Comparison of ENCODE assay signal across 7 cellular contexts in the genomic region with DNA sequence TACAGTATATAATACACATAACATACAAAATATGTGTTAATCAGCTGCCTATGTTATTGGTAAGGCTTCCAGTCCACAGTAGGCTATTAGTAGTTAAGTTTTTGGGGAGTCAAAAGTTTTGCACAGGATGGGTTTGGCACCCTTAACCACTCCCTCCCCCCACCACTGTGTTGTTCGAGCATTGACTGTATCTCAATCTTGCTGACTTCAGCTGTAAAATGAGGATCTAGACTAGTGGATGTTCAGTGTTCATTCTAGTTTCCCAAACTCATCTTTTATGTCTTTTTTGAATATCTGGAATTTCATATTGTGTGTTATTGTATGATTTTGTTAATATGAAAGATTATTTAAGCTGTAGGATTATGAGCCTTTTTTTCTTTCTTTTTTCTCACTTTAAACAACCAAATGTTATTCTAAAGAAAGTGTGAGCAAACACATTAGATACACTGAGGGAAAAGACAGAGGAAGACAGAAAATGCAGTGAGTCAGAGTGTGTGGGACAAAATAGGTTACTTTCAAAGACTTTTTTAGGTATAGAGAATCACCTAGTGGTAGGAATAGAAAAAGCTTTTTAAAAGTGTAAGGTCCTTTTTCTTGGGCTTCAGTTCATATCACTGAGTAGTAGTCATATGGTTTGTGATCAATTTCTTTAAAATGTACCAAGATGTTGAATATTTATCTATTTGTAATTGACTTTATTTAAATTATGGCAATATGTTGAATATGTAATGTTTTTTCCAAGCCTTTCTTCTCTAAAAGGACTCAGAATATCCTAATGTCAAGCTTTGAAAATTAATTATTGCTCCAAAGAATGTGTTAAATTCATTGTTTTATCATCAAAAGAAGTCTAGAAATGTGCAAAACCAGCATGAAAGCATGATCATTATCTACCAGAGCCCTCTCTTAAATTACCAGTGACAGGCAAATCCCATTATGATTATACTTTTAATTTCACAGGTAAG. TPM values are rescaled to one million over a fixed set of nuclear protein-coding genes. Genes with fewer than 3 reads are reported as not detected.
DNase-seq lines count a peak whose midpoint lies in the region; ATAC-seq and TF ChIP-seq lines count a peak whose summit lies in the region.

No MANE protein-coding gene starts in this region.

- no peaks in the 10 kb centered on the region for H3K4me1 ChIP-seq in HEK293 (ENCODE audit: control insufficient read depth, insufficient read depth, low read length)

- H3K9me3 Mint-ChIP-seq in activated CD8-positive, alpha-beta T cell treated with anti-CD3 and anti-CD28 coated beads, Interleukin-2, amount 10 ng/mL, durations not matched to agents 7 days and 5 days (ENCODE audit: insufficient read depth): no peaks in the 10 kb centered on the region
- H3K9me3 Mint-ChIP-seq in type B pancreatic cell: no peaks in the 10 kb centered on the region

- H3K36me3 ChIP-seq in HEK293 (ENCODE audit: control insufficient read depth in 2 of 2, insufficient read depth in 1 of 2, low read length in 2 of 2): no peaks in the 10 kb centered on the region

- no peak overlapping the region for H3K27ac ChIP-seq in HEK293 (ENCODE audit: extremely low read depth, low read depth, low read length)

- peaks cover 11% of the 10 kb centered on the region for H3K27me3 Mint-ChIP-seq in activated CD8-positive, alpha-beta T cell treated with anti-CD3 and anti-CD28 coated beads, Interleukin-2, amount 10 ng/mL, durations not matched to agents 7 days and 5 days (ENCODE audit: low read depth)
- H3K27me3 Mint-ChIP-seq in type B pancreatic cell: no peaks in the 10 kb centered on the region

- no peak overlapping the region for H3K4me3 ChIP-seq in HEK293 (ENCODE audit: low read depth, low read length)

- ATAC-seq in activated CD8-positive, alpha-beta T cell treated with anti-CD3 and anti-CD28 coated beads, Interleukin-2, amount 10 ng/mL, durations not matched to agents 7 days and 5 days: peak; percentile 33

- TF ChIP-seq CTCF in GM12873 (IDR thresholded peaks at IDR 0.05; ENCODE audit: insufficient read depth, low read depth, low read length, missing control alignments): peak; percentile 64
- peak; percentile 56; the same call in 1 of the 2 replicates for TF ChIP-seq CTCF in HEK293 (tag by site-specific recombination; IDR thresholded peaks at IDR 0.05)
- TF ChIP-seq CTCF in type B pancreatic cell (conservative IDR thresholded peaks at IDR 0.05): peak; percentile 79

- peak; percentile 6 for DNase-seq in NCI-H1417 treated with DMSO at 0.1 percent for 48 hours (lab: John Stamatoyannopoulos, UW)
- no peak for DNase-seq in activated CD8-positive, alpha-beta T cell treated with anti-CD3 and anti-CD28 coated beads, Interleukin-2, amount 10 ng/mL, durations not matched to agents 7 days and 5 days
- DNase-seq in iPS-NIHi7 (ENCODE audit: extremely low spot score): peak; percentile 54
- DNase-seq in type B pancreatic cell (ENCODE audit: extremely low spot score, unreplicated experiment): no peak
- no peak for DNase-seq in effector CD8-positive, alpha-beta T cell (lab: John Stamatoyannopoulos, UW)

- no peaks in the 10 kb centered on the region for H3K4me1 Mint-ChIP-seq in activated CD8-positive, alpha-beta T cell treated with anti-CD3 and anti-CD28 coated beads, Interleukin-2, amount 10 ng/mL, durations not matched to agents 7 days and 5 days (ENCODE audit: low read depth)
- no peaks in the 10 kb centered on the region for H3K4me1 Mint-ChIP-seq in type B pancreatic cell (ENCODE audit: unreplicated experiment)

- H3K36me3 Mint-ChIP-seq in activated CD8-positive, alpha-beta T cell treated with anti-CD3 and anti-CD28 coated beads, Interleukin-2, amount 10 ng/mL, durations not matched to agents 7 days and 5 days (ENCODE audit: low read depth): no peaks in the 10 kb centered on the region
- no peaks in the 10 kb centered on the region for H3K36me3 Mint-ChIP-seq in type B pancreatic cell

- H3K4me3 Mint-ChIP-seq in activated CD8-positive, alpha-beta T cell treated with anti-CD3 and anti-CD28 coated beads, Interleukin-2, amount 10 ng/mL, durations not matched to agents 7 days and 5 days: no peak overlapping the region
- no peak overlapping the region for H3K4me3 Mint-ChIP-seq in type B pancreatic cell

- CTCF ChIA-PET in HEK293 (lab: Yijun Ruan, JAX): interaction anchor here (0.6 to 19.1 kb wide), 49 partner anchors 8 to 1182 kb away, joined by 3 to 404 read pairs (median 4); no protein-coding TSS in a partner anchor
- CTCF ChIA-PET in activated CD8-positive, alpha-beta T cell treated with anti-CD3 and anti-CD28 coated beads, Interleukin-2, amount 10 ng/mL, durations not matched to agents 7 days and 5 days (lab: Charles Lee): interaction anchor here (0.6 to 12.0 kb wide), 17 partner anchors 9 to 371 kb away, joined by 3 to 235 read pairs (median 5); no protein-coding TSS in a partner anchor

- no peak overlapping the region for H3K27ac Mint-ChIP-seq in activated CD8-positive, alpha-beta T cell treated with anti-CD3 and anti-CD28 coated beads, Interleukin-2, amount 10 ng/mL, durations not matched to agents 7 days and 5 days
- no peak overlapping the region for H3K27ac Mint-ChIP-seq in type B pancreatic cell

- no peaks in the 10 kb centered on the region for H3K9me3 ChIP-seq in HEK293 (ENCODE audit: control insufficient read depth, insufficient read depth, low read depth, low read length)

- POLR2A ChIA-PET in HEK293 (lab: Yijun Ruan, JAX): interaction anchor here (2.0 kb wide), 1 partner anchor 34 kb away, joined by 5 read pairs; the partner anchor contains the start of gene PTPN14
- POLR2A ChIA-PET in activated CD8-positive, alpha-beta T cell treated with anti-CD3 and anti-CD28 coated beads, Interleukin-2, amount 10 ng/mL, durations not matched to agents 7 days and 5 days (lab: Charles Lee): no interaction called here

TF ChIP-seq in HEK293, 187 proteins besides CTCF, POLR2A, EP300 and RAD21 (continues in another document):
- no peak for TF ChIP-seq ZNF354C (tag by site-specific recombination; IDR thresholded peaks at IDR 0.05; ENCODE audit: borderline replicate concordance, low read depth)
- peak; percentile 61; the same call in 1 of the 2 replicates for TF ChIP-seq PRDM1 (tag by site-specific recombination; IDR thresholded peaks at IDR 0.05)
- no peak for TF ChIP-seq ZNF391 (tag by site-specific recombination; IDR thresholded peaks at IDR 0.05; ENCODE audit: borderline replicate concordance, low read depth)
- peak; percentile 99 for TF ChIP-seq ZNF654 (tag by site-specific recombination; IDR thresholded peaks at IDR 0.05; ENCODE audit: low read depth)
- TF ChIP-seq, protein P1, sequence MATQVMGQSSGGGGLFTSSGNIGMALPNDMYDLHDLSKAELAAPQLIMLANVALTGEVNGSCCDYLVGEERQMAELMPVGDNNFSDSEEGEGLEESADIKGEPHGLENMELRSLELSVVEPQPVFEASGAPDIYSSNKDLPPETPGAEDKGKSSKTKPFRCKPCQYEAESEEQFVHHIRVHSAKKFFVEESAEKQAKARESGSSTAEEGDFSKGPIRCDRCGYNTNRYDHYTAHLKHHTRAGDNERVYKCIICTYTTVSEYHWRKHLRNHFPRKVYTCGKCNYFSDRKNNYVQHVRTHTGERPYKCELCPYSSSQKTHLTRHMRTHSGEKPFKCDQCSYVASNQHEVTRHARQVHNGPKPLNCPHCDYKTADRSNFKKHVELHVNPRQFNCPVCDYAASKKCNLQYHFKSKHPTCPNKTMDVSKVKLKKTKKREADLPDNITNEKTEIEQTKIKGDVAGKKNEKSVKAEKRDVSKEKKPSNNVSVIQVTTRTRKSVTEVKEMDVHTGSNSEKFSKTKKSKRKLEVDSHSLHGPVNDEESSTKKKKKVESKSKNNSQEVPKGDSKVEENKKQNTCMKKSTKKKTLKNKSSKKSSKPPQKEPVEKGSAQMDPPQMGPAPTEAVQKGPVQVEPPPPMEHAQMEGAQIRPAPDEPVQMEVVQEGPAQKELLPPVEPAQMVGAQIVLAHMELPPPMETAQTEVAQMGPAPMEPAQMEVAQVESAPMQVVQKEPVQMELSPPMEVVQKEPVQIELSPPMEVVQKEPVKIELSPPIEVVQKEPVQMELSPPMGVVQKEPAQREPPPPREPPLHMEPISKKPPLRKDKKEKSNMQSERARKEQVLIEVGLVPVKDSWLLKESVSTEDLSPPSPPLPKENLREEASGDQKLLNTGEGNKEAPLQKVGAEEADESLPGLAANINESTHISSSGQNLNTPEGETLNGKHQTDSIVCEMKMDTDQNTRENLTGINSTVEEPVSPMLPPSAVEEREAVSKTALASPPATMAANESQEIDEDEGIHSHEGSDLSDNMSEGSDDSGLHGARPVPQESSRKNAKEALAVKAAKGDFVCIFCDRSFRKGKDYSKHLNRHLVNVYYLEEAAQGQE (tag by site-specific recombination; IDR thresholded peaks at IDR 0.05): no peak
- no peak for TF ChIP-seq ZNF19 (tag by site-specific recombination; IDR thresholded peaks at IDR 0.05; ENCODE audit: low read depth)
- TF ChIP-seq ZNF24 (tag by site-specific recombination; IDR thresholded peaks at IDR 0.05): no peak
- no peak for TF ChIP-seq ZBTB20 (tag by site-specific recombination; IDR thresholded peaks at IDR 0.05)
- no peak for TF ChIP-seq MEIS1 (CRISPR knock-in tag; IDR thresholded peaks at IDR 0.05; ENCODE audit: borderline replicate concordance)
- no peak for TF ChIP-seq MZF1 (tag by site-specific recombination; IDR thresholded peaks at IDR 0.05; ENCODE audit: borderline replicate concordance)
- no peak for TF ChIP-seq RBAK (tag by site-specific recombination; IDR thresholded peaks at IDR 0.05)
- no peak for TF ChIP-seq GLI4 (tag by site-specific recombination; IDR thresholded peaks at IDR 0.05)
- no peak for TF ChIP-seq ZNF221 (tag by site-specific recombination; IDR thresholded peaks at IDR 0.05; ENCODE audit: borderline replicate concordance)
- no peak for TF ChIP-seq ZNF169 (tag by site-specific recombination; IDR thresholded peaks at IDR 0.05)
- TF ChIP-seq KLF10 (tag by site-specific recombination; IDR thresholded peaks at IDR 0.05): no peak
- no peak for TF ChIP-seq ZNF677 (tag by site-specific recombination; IDR thresholded peaks at IDR 0.05)

RNA-seq across cellular contexts. Expression of gene CENPF, which starts 17.9 kb away (rescaled TPM):
- 100 to 1,000 TPM; 176 to 180 TPM for total RNA-seq in activated CD8-positive, alpha-beta T cell treated with anti-CD3 and anti-CD28 coated beads, Interleukin-2, amount 10 ng/mL, durations not matched to agents 7 days and 5 days
- total RNA-seq in type B pancreatic cell (ENCODE audit: low replicate concordance): 30.6 and 141 TPM in 2 replicates

RNA-seq across cellular contexts. Expression of gene PTPN14, which starts 33.7 kb away (rescaled TPM):
- under 1 TPM; 0.13 to 0.21 TPM for total RNA-seq in activated CD8-positive, alpha-beta T cell treated with anti-CD3 and anti-CD28 coated beads, Interleukin-2, amount 10 ng/mL, durations not matched to agents 7 days and 5 days
- total RNA-seq in type B pancreatic cell (ENCODE audit: low replicate concordance): 29.2 and 32.3 TPM in 2 replicates

Comparison
In these comparisons a context has a peak if more than half of its experiments do, and no peak if none do; other contexts are left out.
1. DNase-seq: peak in NCI-H1417 treated with DMSO at 0.1 percent for 48 hours (single experiment) and iPS-NIHi7 (single experiment); none in activated CD8-positive, alpha-beta T cell treated with anti-CD3 and anti-CD28 coated beads, Interleukin-2, amount 10 ng/mL, durations not matched to agents 7 days and 5 days (single experiment), type B pancreatic cell (single experiment) and effector CD8-positive, alpha-beta T cell (single experiment).
2. RNA of gene PTPN14, which starts 33.7 kb away (total RNA-seq): 29.2 to 32.3 TPM in type B pancreatic cell; 0.13 to 0.21 TPM in activated CD8-positive, alpha-beta T cell treated with anti-CD3 and anti-CD28 coated beads, Interleukin-2, amount 10 ng/mL, durations not matched to agents 7 days and 5 days; every median in the first group is over 10 times any median in the second.
3. Peak in every context shown above with its lines, with median percentiles within 50 percentile points of each other: CTCF ChIP-seq.